1 cellular context compared by ENCODE assay signal in genomic region chr11:100923555-100923954, GRCh38.
TF ChIP-seq lines count a peak whose summit lies in the region.

No MANE protein-coding gene starts in this region.

TF ChIP-seq in HepG2, 621 proteins besides CTCF, POLR2A, EP300 and RAD21 (continued from another document):
- TF ChIP-seq ONECUT2 (CRISPR knock-in tag; IDR thresholded peaks at IDR 0.05) (no peak), MIXL1 (CRISPR knock-in tag; IDR thresholded peaks at IDR 0.05) (no peak), REL (CRISPR knock-in tag; conservative IDR thresholded peaks at IDR 0.05) (no peak), HIVEP1 (CRISPR knock-in tag; IDR thresholded peaks at IDR 0.05) (no peak), ZNF501 (CRISPR knock-in tag; IDR thresholded peaks at IDR 0.05) (no peak), KLF9 (CRISPR knock-in tag; IDR thresholded peaks at IDR 0.05; ENCODE audit: low read depth) (no peak), IRF1 (CRISPR knock-in tag; IDR thresholded peaks at IDR 0.05; ENCODE audit: low read depth) (no peak), ZNF614 (CRISPR knock-in tag; IDR thresholded peaks at IDR 0.05; ENCODE audit: borderline replicate concordance) (no peak)
